In the genomic region with DNA sequence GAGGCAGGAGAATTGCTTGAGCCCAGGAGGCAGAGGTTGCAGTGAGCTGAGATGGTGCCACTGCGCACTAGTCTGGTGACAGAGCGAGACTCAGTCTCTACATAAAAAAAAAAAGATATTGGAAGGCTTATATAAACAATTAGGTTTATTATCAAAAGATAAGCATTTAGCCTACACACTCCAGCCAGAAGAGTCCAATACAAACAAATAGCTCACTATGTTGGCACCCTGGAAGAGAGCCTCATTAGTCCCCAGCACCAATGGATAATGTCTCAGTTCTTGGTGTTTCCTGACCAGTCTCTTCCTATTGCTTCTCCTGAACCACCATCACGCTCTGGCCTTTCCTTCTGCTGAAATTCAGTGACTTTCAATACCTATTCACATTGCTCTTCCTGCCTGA, we compare ENCODE assay signal across 1 cellular context.
TF ChIP-seq lines count a peak whose summit lies in the region.

No MANE protein-coding gene starts in this region.

TF ChIP-seq in SK-N-SH treated with all-trans-retinoic acid at 6 μM for 48 hours, 23 proteins besides CTCF, POLR2A, EP300 and RAD21 (continued from another document):
- TF ChIP-seq TOX (CRISPR knock-in tag; IDR thresholded peaks at IDR 0.05; ENCODE audit: borderline replicate concordance) (no peak), ZNF565 (CRISPR knock-in tag; conservative IDR thresholded peaks at IDR 0.05; ENCODE audit: low read depth) (no peak), ISL1 (CRISPR knock-in tag; IDR thresholded peaks at IDR 0.05) (no peak), ZFP3 (CRISPR knock-in tag; IDR thresholded peaks at IDR 0.05) (no peak), RARB (CRISPR knock-in tag; IDR thresholded peaks at IDR 0.05) (no peak), ZC3H10 (CRISPR knock-in tag; IDR thresholded peaks at IDR 0.05) (no peak), SNAI2 (CRISPR knock-in tag; IDR thresholded peaks at IDR 0.05) (no peak), CSDC2 (CRISPR knock-in tag; IDR thresholded peaks at IDR 0.05) (no peak), GLIS3 (CRISPR knock-in tag; IDR thresholded peaks at IDR 0.05) (no peak)
- TF ChIP-seq, protein P1, sequence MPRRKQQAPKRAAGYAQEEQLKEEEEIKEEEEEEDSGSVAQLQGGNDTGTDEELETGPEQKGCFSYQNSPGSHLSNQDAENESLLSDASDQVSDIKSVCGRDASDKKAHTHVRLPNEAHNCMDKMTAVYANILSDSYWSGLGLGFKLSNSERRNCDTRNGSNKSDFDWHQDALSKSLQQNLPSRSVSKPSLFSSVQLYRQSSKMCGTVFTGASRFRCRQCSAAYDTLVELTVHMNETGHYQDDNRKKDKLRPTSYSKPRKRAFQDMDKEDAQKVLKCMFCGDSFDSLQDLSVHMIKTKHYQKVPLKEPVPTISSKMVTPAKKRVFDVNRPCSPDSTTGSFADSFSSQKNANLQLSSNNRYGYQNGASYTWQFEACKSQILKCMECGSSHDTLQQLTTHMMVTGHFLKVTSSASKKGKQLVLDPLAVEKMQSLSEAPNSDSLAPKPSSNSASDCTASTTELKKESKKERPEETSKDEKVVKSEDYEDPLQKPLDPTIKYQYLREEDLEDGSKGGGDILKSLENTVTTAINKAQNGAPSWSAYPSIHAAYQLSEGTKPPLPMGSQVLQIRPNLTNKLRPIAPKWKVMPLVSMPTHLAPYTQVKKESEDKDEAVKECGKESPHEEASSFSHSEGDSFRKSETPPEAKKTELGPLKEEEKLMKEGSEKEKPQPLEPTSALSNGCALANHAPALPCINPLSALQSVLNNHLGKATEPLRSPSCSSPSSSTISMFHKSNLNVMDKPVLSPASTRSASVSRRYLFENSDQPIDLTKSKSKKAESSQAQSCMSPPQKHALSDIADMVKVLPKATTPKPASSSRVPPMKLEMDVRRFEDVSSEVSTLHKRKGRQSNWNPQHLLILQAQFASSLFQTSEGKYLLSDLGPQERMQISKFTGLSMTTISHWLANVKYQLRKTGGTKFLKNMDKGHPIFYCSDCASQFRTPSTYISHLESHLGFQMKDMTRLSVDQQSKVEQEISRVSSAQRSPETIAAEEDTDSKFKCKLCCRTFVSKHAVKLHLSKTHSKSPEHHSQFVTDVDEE (CRISPR knock-in tag; IDR thresholded peaks at IDR 0.05), result no peak
- TF ChIP-seq, protein P2, sequence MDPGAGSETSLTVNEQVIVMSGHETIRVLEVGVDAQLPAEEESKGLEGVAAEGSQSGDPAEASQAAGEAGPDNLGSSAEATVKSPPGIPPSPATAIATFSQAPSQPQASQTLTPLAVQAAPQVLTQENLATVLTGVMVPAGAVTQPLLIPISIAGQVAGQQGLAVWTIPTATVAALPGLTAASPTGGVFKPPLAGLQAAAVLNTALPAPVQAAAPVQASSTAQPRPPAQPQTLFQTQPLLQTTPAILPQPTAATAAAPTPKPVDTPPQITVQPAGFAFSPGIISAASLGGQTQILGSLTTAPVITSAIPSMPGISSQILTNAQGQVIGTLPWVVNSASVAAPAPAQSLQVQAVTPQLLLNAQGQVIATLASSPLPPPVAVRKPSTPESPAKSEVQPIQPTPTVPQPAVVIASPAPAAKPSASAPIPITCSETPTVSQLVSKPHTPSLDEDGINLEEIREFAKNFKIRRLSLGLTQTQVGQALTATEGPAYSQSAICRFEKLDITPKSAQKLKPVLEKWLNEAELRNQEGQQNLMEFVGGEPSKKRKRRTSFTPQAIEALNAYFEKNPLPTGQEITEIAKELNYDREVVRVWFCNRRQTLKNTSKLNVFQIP (CRISPR knock-in tag; IDR thresholded peaks at IDR 0.05; ENCODE audit: borderline replicate concordance, low read depth), result no peak
